24 cellular contexts compared by ENCODE assay signal in genomic region chr9:8071445-8071798, GRCh38.
"Had no signal": no experiment of that assay in that cellular context is flagged by ENCODE, and none has a peak within 500 bp of the region (broad histone marks: within the 10 kb centered on the region; RNA-seq: fewer than 3 reads in every experiment).

No MANE protein-coding gene starts in this region.

- H3K4me1 Mint-ChIP-seq: activated CD4-positive, alpha-beta memory T cell treated with anti-CD3 and anti-CD28 coated beads, Interleukin-2, amount 10 ng/mL, durations not matched to agents 7 days and 5 days; activated CD4-positive, alpha-beta T cell treated with anti-CD3 and anti-CD28 coated beads, Interleukin-2, amount 10 ng/mL, durations not matched to agents 24 days and 14 days; activated naive CD4-positive, alpha-beta T cell treated with anti-CD3 and anti-CD28 coated beads, Interleukin-2, amount 50 U/mL, for 24 hours; central memory CD8-positive, alpha-beta T cell had no signal

- DNase-seq: activated CD4-positive, alpha-beta memory T cell treated with anti-CD3 and anti-CD28 coated beads, Interleukin-2, amount 10 ng/mL, durations not matched to agents 7 days and 5 days; activated CD4-positive, alpha-beta T cell treated with anti-CD3 and anti-CD28 coated beads, Interleukin-2, amount 10 ng/mL, durations not matched to agents 24 days and 14 days; activated CD4-positive, CD25-positive, alpha-beta regulatory T cell treated with anti-CD3 and anti-CD28 coated beads, Interleukin-2, amount 50 U/mL, for 72 hours; activated CD8-positive, alpha-beta memory T cell treated with anti-CD3 and anti-CD28 coated beads, Interleukin-2, amount 50 U/mL, for 48 hours; activated gamma-delta T cell treated with Interleukin-2 at 50 U/mL for 16 hours; activated T-cell treated with anti-CD3 and anti-CD28 coated beads, Interleukin-2, amount 50 U/mL, for 24 hours; effector CD4-positive, alpha-beta T cell; left cardiac atrium; midbrain; naive thymus-derived CD4-positive, alpha-beta T cell; occipital lobe; stimulated activated CD4-positive, alpha-beta T cell treated with anti-CD3 and anti-CD28 coated beads, Interleukin-15, amount 100 ng/mL, for 24 hours; stimulated activated CD4-positive, alpha-beta T cell treated with anti-CD3 and anti-CD28 coated beads, Interleukin-2, amount 100 ng/mL, for 24 hours; stimulated activated naive B cell treated with anti-CD40 and anti-IgM and Interleukin-4, amounts not matched to agents 10 μg/mL and 1 μg/mL and 100 μg/mL, for 72 hours; stomach; tibial artery had no signal

- H3K9ac ChIP-seq: parathyroid adenoma had no signal

- H3K27me3 ChIP-seq: right atrium auricular region, stomach, suprapubic skin, tibial artery had no signal

- H3K4me3 ChIP-seq: right atrium auricular region, stomach, suprapubic skin, tibial artery had no signal

- H2AFZ ChIP-seq: parathyroid adenoma had no signal

- H3K9me3 Mint-ChIP-seq: activated CD4-positive, alpha-beta memory T cell treated with anti-CD3 and anti-CD28 coated beads, Interleukin-2, amount 10 ng/mL, durations not matched to agents 7 days and 5 days; activated CD4-positive, alpha-beta T cell treated with anti-CD3 and anti-CD28 coated beads, Interleukin-2, amount 10 ng/mL, durations not matched to agents 24 days and 14 days; activated naive CD4-positive, alpha-beta T cell treated with anti-CD3 and anti-CD28 coated beads, Interleukin-2, amount 50 U/mL, for 24 hours; central memory CD8-positive, alpha-beta T cell had no signal

- H3K36me3 ChIP-seq: right atrium auricular region, stomach, suprapubic skin, tibial artery had no signal

- H3K9me3 ChIP-seq: right atrium auricular region, suprapubic skin, tibial artery had no signal

- H3K4me1 ChIP-seq: parathyroid adenoma, right atrium auricular region, stomach, suprapubic skin, tibial artery had no signal

- H3K4me3 Mint-ChIP-seq: activated CD4-positive, alpha-beta memory T cell treated with anti-CD3 and anti-CD28 coated beads, Interleukin-2, amount 10 ng/mL, durations not matched to agents 7 days and 5 days; activated CD4-positive, alpha-beta T cell treated with anti-CD3 and anti-CD28 coated beads, Interleukin-2, amount 10 ng/mL, durations not matched to agents 24 days and 14 days; activated naive CD4-positive, alpha-beta T cell treated with anti-CD3 and anti-CD28 coated beads, Interleukin-2, amount 50 U/mL, for 24 hours; activated T-cell treated with anti-CD3 and anti-CD28 coated beads, Interleukin-2, amount 50 U/mL, for 24 hours; central memory CD8-positive, alpha-beta T cell; dendritic cell treated with granulocyte-macrophage colony-stimulating factor and Interleukin-4, amounts not matched to agents 40 ng/mL and 50 ng/mL, for 4 days; naive thymus-derived CD4-positive, alpha-beta T cell; stimulated activated naive B cell treated with anti-CD40 and anti-IgM and Interleukin-4, amounts not matched to agents 10 μg/mL and 1 μg/mL and 100 μg/mL, for 72 hours had no signal

- H3K36me3 Mint-ChIP-seq: activated naive CD4-positive, alpha-beta T cell treated with anti-CD3 and anti-CD28 coated beads, Interleukin-2, amount 50 U/mL, for 24 hours; stimulated activated naive B cell treated with anti-CD40 and anti-IgM and Interleukin-4, amounts not matched to agents 10 μg/mL and 1 μg/mL and 100 μg/mL, for 72 hours had no signal

- H3K27me3 Mint-ChIP-seq: activated CD4-positive, alpha-beta memory T cell treated with anti-CD3 and anti-CD28 coated beads, Interleukin-2, amount 10 ng/mL, durations not matched to agents 7 days and 5 days; activated CD4-positive, alpha-beta T cell treated with anti-CD3 and anti-CD28 coated beads, Interleukin-2, amount 10 ng/mL, durations not matched to agents 24 days and 14 days; activated naive CD4-positive, alpha-beta T cell treated with anti-CD3 and anti-CD28 coated beads, Interleukin-2, amount 50 U/mL, for 24 hours; dendritic cell treated with granulocyte-macrophage colony-stimulating factor and Interleukin-4, amounts not matched to agents 40 ng/mL and 50 ng/mL, for 4 days had no signal

- H3K27ac ChIP-seq: epithelial cell of prostate, parathyroid adenoma, right atrium auricular region, stomach, suprapubic skin, tibial artery, VCaP had no signal

- H3K27ac Mint-ChIP-seq: activated CD4-positive, alpha-beta memory T cell treated with anti-CD3 and anti-CD28 coated beads, Interleukin-2, amount 10 ng/mL, durations not matched to agents 7 days and 5 days; activated CD4-positive, alpha-beta T cell treated with anti-CD3 and anti-CD28 coated beads, Interleukin-2, amount 10 ng/mL, durations not matched to agents 24 days and 14 days; activated naive CD4-positive, alpha-beta T cell treated with anti-CD3 and anti-CD28 coated beads, Interleukin-2, amount 50 U/mL, for 24 hours; activated T-cell treated with anti-CD3 and anti-CD28 coated beads, Interleukin-2, amount 50 U/mL, for 24 hours; dendritic cell treated with granulocyte-macrophage colony-stimulating factor and Interleukin-4, amounts not matched to agents 40 ng/mL and 50 ng/mL, for 4 days; stimulated activated naive B cell treated with anti-CD40 and anti-IgM and Interleukin-4, amounts not matched to agents 10 μg/mL and 1 μg/mL and 100 μg/mL, for 72 hours had no signal
